In genomic region chr9:37575921-37576721, GRCh38 we compare ENCODE assay signal across 8 cellular contexts. TPM values are rescaled to one million over a fixed set of nuclear protein-coding genes. Genes with fewer than 3 reads are reported as not detected.
DNase-seq lines count a peak whose midpoint lies in the region; ATAC-seq, FAIRE-seq and TF ChIP-seq lines count a peak whose summit lies in the region.

A gene with protein sequence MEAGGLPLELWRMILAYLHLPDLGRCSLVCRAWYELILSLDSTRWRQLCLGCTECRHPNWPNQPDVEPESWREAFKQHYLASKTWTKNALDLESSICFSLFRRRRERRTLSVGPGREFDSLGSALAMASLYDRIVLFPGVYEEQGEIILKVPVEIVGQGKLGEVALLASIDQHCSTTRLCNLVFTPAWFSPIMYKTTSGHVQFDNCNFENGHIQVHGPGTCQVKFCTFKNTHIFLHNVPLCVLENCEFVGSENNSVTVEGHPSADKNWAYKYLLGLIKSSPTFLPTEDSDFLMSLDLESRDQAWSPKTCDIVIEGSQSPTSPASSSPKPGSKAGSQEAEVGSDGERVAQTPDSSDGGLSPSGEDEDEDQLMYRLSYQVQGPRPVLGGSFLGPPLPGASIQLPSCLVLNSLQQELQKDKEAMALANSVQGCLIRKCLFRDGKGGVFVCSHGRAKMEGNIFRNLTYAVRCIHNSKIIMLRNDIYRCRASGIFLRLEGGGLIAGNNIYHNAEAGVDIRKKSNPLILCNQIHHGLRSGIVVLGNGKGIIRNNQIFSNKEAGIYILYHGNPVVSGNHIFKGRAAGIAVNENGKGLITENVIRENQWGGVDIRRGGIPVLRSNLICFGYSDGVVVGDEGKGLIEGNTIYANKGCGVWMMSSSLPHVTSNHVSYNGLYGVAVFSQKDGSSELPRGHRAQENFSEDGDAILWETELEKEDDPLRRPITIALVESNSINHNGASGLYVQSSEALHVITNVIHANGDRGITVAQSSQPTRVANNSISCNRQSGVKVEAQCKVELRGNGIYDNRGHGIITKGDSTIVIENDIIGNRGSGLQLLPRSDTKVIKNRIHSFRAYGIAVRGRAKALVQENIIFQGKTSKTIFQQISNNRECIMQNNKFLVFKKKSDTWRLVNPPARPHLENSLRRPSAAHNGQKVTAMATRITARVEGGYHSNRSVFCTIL (minus strand): TSS chr9:37576380. CDS start chr9:37541768, 34,612 bp downstream.

- H3K36me3 ChIP-seq in SJSA1 (no peaks in the 10 kb centered on the region), heart right ventricle (peaks cover 0 to 9% (median 0%) of the 10 kb centered on the region in 9 donors), pancreas (no peaks in the 10 kb centered on the region)

- no peaks in the 10 kb centered on the region for H3K27me3 ChIP-seq in SJSA1 (replicated peaks)
- no peaks in the 10 kb centered on the region for H3K27me3 ChIP-seq in heart right ventricle
- H3K27me3 ChIP-seq in pancreas = no peaks in the 10 kb centered on the region

- peaks cover 5% of the 10 kb centered on the region for H3K36me3 Mint-ChIP-seq in Calu3 (ENCODE audit: insufficient read depth, unreplicated experiment)

- peak; percentile 69 for ATAC-seq in GM21381 (IDR thresholded peaks at IDR 0.05; ENCODE audit: unreplicated experiment)
- peak; percentile 93 to 97 (median 95) for ATAC-seq in heart right ventricle
- peak; percentile 92 to 95 (median 94) for ATAC-seq in pancreas

- no TSS peak for BruUV-seq in Calu3 (replicated peaks; lab: Mats Ljungman, UMichigan)

- intact Hi-C loops in Calu3 (cut with micrococcal nuclease; ENCODE audit: unreplicated experiment) (no loop called here), heart right ventricle (cut with DNase I) (loop anchor here in 6 of 10 donors (2.0 to 10.0 kb wide), 5 partner anchors 61 to 91 kb away; partner anchors contain the start of gene POLR1E (in 4 of the 6)), pancreas (cut with DNase I) (no loop called here)

- no peak within 1 kb of the TSS for H3K27ac Mint-ChIP-seq in Calu3 (ENCODE audit: unreplicated experiment)

- CTCF ChIA-PET in Calu3 (lab: Charles Lee) = no interaction called here

- no peaks in the 10 kb centered on the region for H3K27me3 Mint-ChIP-seq in Calu3 (ENCODE audit: unreplicated experiment)

- peak within 1 kb of the TSS; percentile 74 for H3K4me3 Mint-ChIP-seq in Calu3 (ENCODE audit: low read depth, unreplicated experiment)

- DNase-seq in Calu3 (peak; percentile 24), HTR-8/SVneo (ENCODE audit: insufficient read length, low spot score) (peak; percentile 29), SJSA1 (ENCODE audit: low read depth in 1 of 2, low spot score in 2 of 2) (peak; percentile 27 to 43), amygdala (lab: John Stamatoyannopoulos, UW) (peak in 53 of 56 donors; percentile 3 to 83 (median 60)), heart right ventricle (peak; percentile 66 to 76), pancreas (peak; percentile 68 to 88 (median 74)), cortex of kidney (lab: John Stamatoyannopoulos, UW) (no peak)

- 0 to 1% methylated on average over 80 to 81 of the region's 81 CpGs for WGBS in heart right ventricle, 2 donors
- 0 to 1% methylated on average over 75 to 81 of the region's 81 CpGs for WGBS in pancreas, 2 donors

- no peak for TF ChIP-seq CTCF in Calu3 (IDR thresholded peaks at IDR 0.05; ENCODE audit: unreplicated experiment)
- no peak for TF ChIP-seq CTCF in heart right ventricle (IDR thresholded peaks at IDR 0.05)
- no peak for TF ChIP-seq CTCF in pancreas (IDR thresholded peaks at IDR 0.05)

- H3K27ac ChIP-seq in SJSA1 = no peak within 1 kb of the TSS; the same call in 1 of the 2 replicates
- H3K27ac ChIP-seq in heart right ventricle = peak within 1 kb of the TSS; percentile 53 to 91 (median 87)
- peak within 1 kb of the TSS; percentile 57 to 74 (median 68) for H3K27ac ChIP-seq in pancreas

- peaks cover 9% of the 10 kb centered on the region for H3K4me1 ChIP-seq in SJSA1 (replicated peaks)
- H3K4me1 ChIP-seq in heart right ventricle = peaks cover 3 to 29% (median 21%) of the 10 kb centered on the region in 9 donors
- H3K4me1 ChIP-seq in pancreas = peaks cover 0 to 9% (median 3%) of the 10 kb centered on the region in 3 donors

- FAIRE-seq in HTR-8/SVneo (lab: Jason Lieb, UNC) (peak; percentile 38), pancreas (lab: Jason Lieb, UNC) (no peak)

- H3K4me3 ChIP-seq in SJSA1 (peak within 1 kb of the TSS; percentile 71), heart right ventricle (peak within 1 kb of the TSS; percentile 82 to 96 (median 90)), pancreas (peak within 1 kb of the TSS; percentile 76 to 87 (median 82))

- H3K9me3 Mint-ChIP-seq in Calu3 (ENCODE audit: low read depth, unreplicated experiment) = no peaks in the 10 kb centered on the region

- no peaks in the 10 kb centered on the region for H3K4me1 Mint-ChIP-seq in Calu3 (ENCODE audit: low read depth, unreplicated experiment)

- no peaks in the 10 kb centered on the region for H3K9me3 ChIP-seq in SJSA1 (replicated peaks)
- no peaks in the 10 kb centered on the region for H3K9me3 ChIP-seq in heart right ventricle
- H3K9me3 ChIP-seq in pancreas = no peaks in the 10 kb centered on the region

RNA-seq across cellular contexts. Expression of the gene that starts here (rescaled TPM):
- total RNA-seq in Calu3 (2022) (0.94 and 1.1 TPM in 2 replicates), heart right ventricle (1 to 10 TPM; 4.8 to 7.4 (median 5.9) TPM), pancreas (1 to 10 TPM; 3.9 to 7.9 (median 6.0) TPM)
- 3.6 and 5.1 TPM in 2 replicates for total RNA-seq in SJSA1 (2014; rRNA removed; shearing (Covaris generic))
- polyA plus RNA-seq in heart right ventricle (1 to 10 TPM; 2.3 to 3.3 TPM), pancreas (1 to 10 TPM; 6.1 to 6.2 TPM)

Comparison
In these comparisons a context has a peak if more than half of its experiments do, and no peak if none do; other contexts are left out.
1. intact Hi-C loops: an anchor here in heart right ventricle (2.0 to 10.0 kb wide); none called in Calu3 and pancreas.